In genomic region chr13:51152713-51153112, GRCh38 we compare ENCODE assay signal across 1 cellular context.
TF ChIP-seq lines count a peak whose summit lies in the region.

No MANE protein-coding gene starts in this region.

TF ChIP-seq in GM23338, 12 proteins besides CTCF, POLR2A, EP300 and RAD21 (continued from another document):
- TF ChIP-seq REST (IDR thresholded peaks at IDR 0.05; ENCODE audit: unreplicated experiment) (no peak), STAT1 (IDR thresholded peaks at IDR 0.05; ENCODE audit: unreplicated experiment) (no peak), ETS1 (IDR thresholded peaks at IDR 0.05) (no peak), ZNF462 (CRISPR knock-in tag; IDR thresholded peaks at IDR 0.05) (no peak), CREB1 (CRISPR knock-in tag; IDR thresholded peaks at IDR 0.05; ENCODE audit: low read depth) (no peak), JUNB (IDR thresholded peaks at IDR 0.05; ENCODE audit: unreplicated experiment) (no peak), NANOG (IDR thresholded peaks at IDR 0.05; ENCODE audit: borderline replicate concordance) (no peak), POLR2AphosphoS5 (IDR thresholded peaks at IDR 0.05; ENCODE audit: low read depth) (no peak), ZNF331 (CRISPR knock-in tag; IDR thresholded peaks at IDR 0.05; ENCODE audit: low read depth) (no peak), ZNF114 (CRISPR knock-in tag; IDR thresholded peaks at IDR 0.05) (no peak), EZH2phosphoT487 (IDR thresholded peaks at IDR 0.05; ENCODE audit: unreplicated experiment) (no peak)
